ENCODE assay signal across 29 cellular contexts in the genomic region with DNA sequence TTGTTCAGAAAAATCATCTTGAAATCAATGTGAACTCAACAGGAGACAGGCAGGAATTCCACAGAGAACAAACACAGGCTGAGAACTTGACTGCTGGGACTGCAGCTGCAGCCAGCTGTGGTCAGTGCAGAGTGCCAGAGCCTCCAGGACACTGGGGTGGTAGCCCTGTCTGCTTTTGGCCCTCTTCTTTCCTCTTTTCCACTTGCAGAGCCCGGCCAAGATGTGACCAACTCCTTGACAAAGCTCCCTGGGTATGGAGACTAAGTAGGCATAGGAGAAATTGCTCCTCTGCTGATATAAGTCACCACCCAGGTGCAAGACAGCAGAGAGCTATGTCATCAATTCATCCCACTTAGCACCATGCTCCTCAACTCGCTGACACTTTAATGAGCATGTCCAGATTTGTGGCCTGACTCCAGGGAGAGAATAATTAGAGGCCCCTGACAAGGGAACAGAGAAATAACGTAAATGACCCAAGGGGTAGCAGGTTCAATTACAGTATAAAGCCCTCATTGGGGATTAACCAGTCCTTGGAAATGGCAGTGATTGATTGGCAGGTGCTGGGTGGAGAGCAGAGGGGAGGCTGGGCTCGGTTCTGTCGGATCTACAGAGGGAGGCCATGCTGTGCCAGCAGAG.
"Had no signal": no experiment of that assay in that cellular context is flagged by ENCODE, and none has a peak within 500 bp of the region (broad histone marks: within the 10 kb centered on the region; RNA-seq: fewer than 3 reads in every experiment).

No MANE protein-coding gene starts in this region.

- H3K4me3 Mint-ChIP-seq: activated B cell treated with CpG ODN at 0.5 μM for 24 hours; activated CD4-positive, alpha-beta memory T cell treated with anti-CD3 and anti-CD28 coated beads for 36 hours; activated CD4-positive, alpha-beta T cell treated with anti-CD3 and anti-CD28 coated beads, Interleukin-2, amount 10 ng/mL, durations not matched to agents 7 days and 5 days; activated naive CD8-positive, alpha-beta T cell treated with anti-CD3 and anti-CD28 coated beads, Interleukin-2, amount 50 U/mL, for 24 hours; activated T-cell treated with anti-CD3 and anti-CD28 coated beads, Interleukin-2, amount 50 U/mL, for 4 hours; T-cell had no signal

- H3K9me3 Mint-ChIP-seq: activated B cell treated with CpG ODN at 0.5 μM for 24 hours; activated CD4-positive, alpha-beta memory T cell treated with anti-CD3 and anti-CD28 coated beads for 36 hours; activated CD4-positive, alpha-beta T cell treated with anti-CD3 and anti-CD28 coated beads, Interleukin-2, amount 10 ng/mL, durations not matched to agents 7 days and 5 days; activated naive CD4-positive, alpha-beta T cell treated with anti-CD3 and anti-CD28 coated beads, Interleukin-2, amount 50 U/mL, for 72 hours; activated naive CD8-positive, alpha-beta T cell treated with anti-CD3 and anti-CD28 coated beads, Interleukin-2, amount 50 U/mL, for 24 hours; activated T-cell treated with anti-CD3 and anti-CD28 coated beads, Interleukin-2, amount 50 U/mL, for 4 hours; T-cell had no signal

- H3K27me3 ChIP-seq: ascending aorta had no signal

- H3K36me3 ChIP-seq: ascending aorta had no signal

- H3K27ac Mint-ChIP-seq: activated B cell treated with CpG ODN at 0.5 μM for 24 hours; activated CD4-positive, alpha-beta memory T cell treated with anti-CD3 and anti-CD28 coated beads for 36 hours; activated CD4-positive, alpha-beta T cell treated with anti-CD3 and anti-CD28 coated beads, Interleukin-2, amount 10 ng/mL, durations not matched to agents 7 days and 5 days; activated naive CD8-positive, alpha-beta T cell treated with anti-CD3 and anti-CD28 coated beads, Interleukin-2, amount 50 U/mL, for 24 hours; T-cell had no signal

- H3K4me3 ChIP-seq: ascending aorta, K562, SK-N-MC had no signal

- H3K9me3 ChIP-seq: ascending aorta had no signal

- H3K36me3 Mint-ChIP-seq: activated CD4-positive, alpha-beta memory T cell treated with anti-CD3 and anti-CD28 coated beads for 36 hours; activated naive CD4-positive, alpha-beta T cell treated with anti-CD3 and anti-CD28 coated beads, Interleukin-2, amount 50 U/mL, for 72 hours; T-cell had no signal

- DNase-seq: activated B cell treated with CpG ODN at 0.5 μM for 24 hours; activated CD4-positive, alpha-beta memory T cell treated with anti-CD3 and anti-CD28 coated beads for 36 hours; activated CD4-positive, alpha-beta T cell treated with anti-CD3 and anti-CD28 coated beads for 1 hour; activated CD4-positive, alpha-beta T cell treated with anti-CD3 and anti-CD28 coated beads, Interleukin-2, amount 10 ng/mL, durations not matched to agents 7 days and 5 days; activated CD8-positive, alpha-beta memory T cell treated with anti-CD3 and anti-CD28 coated beads for 24 hours; activated effector memory CD4-positive, alpha-beta T cell treated with anti-CD3 and anti-CD28 coated beads, Interleukin-2, amount 50 U/mL, for 16 hours; activated naive CD4-positive, alpha-beta T cell treated with Interleukin-2 at 50 U/mL for 16 hours; activated naive CD8-positive, alpha-beta T cell treated with anti-CD3 and anti-CD28 coated beads, Interleukin-2, amount 50 U/mL, for 24 hours; activated T-cell treated with anti-CD3 and anti-CD28 coated beads, Interleukin-2, amount 50 U/mL, for 4 hours; amniotic stem cell; Karpas-422; NCI-H1105 treated with DMSO at 0.1 percent for 48 hours; NCI-H1436 treated with DMSO at 0.1 percent for 48 hours; NCI-H1930; NCI-H2171; NCI-H345; NCI-H510A; NCI-H69; NK-92 treated with Interleukin-12 subunit alpha and Interleukin-12 subunit beta, amount 100 ng/mL, for 24 hours; OCI-M1; RPMI8226; T-cell; T-helper 2 cell; T1000 had no signal

- H3K4me1 Mint-ChIP-seq: activated B cell treated with CpG ODN at 0.5 μM for 24 hours; activated CD4-positive, alpha-beta T cell treated with anti-CD3 and anti-CD28 coated beads, Interleukin-2, amount 10 ng/mL, durations not matched to agents 7 days and 5 days; activated naive CD8-positive, alpha-beta T cell treated with anti-CD3 and anti-CD28 coated beads, Interleukin-2, amount 50 U/mL, for 24 hours; T-cell had no signal

- ATAC-seq: activated naive CD4-positive, alpha-beta T cell treated with anti-CD3 and anti-CD28 coated beads, Interleukin-2, amount 50 U/mL, for 72 hours; activated naive CD8-positive, alpha-beta T cell treated with anti-CD3 and anti-CD28 coated beads, Interleukin-2, amount 50 U/mL, for 24 hours; activated T-cell treated with anti-CD3 and anti-CD28 coated beads, Interleukin-2, amount 50 U/mL, for 4 hours; K562; Panc1; T-cell had no signal

- H3K27ac ChIP-seq: SK-N-MC had no signal
